ENCODE assay signal across 8 cellular contexts in the genomic region with DNA sequence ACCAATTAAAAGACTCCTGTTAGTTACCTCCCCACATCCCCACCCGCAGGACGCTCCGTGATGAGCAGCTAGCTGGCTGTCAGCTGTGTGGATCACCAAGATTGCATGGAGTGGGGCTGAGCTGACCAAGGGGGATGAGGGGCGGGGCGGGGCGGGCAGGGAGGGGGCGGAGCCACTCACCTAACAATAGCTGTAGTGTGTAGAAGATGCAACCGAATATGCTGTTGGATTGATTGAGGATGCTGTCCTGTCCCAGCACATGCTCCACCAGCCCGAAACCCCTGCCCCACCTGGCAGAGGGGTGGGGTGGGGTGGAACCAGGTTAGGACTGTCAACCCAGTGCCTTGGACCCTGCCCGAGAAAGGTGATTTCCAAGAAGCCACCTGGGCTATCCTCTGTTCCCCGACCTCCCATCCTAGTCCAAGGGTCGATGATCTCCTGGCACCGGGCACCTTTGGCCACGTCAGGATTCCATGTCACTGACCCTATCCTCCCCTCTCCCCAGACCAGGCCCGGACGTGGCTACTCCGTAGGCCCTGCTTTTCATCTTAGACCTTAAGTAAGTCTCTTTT. TPM values are rescaled to one million over a fixed set of nuclear protein-coding genes. Genes with fewer than 3 reads are reported as not detected.
DNase-seq lines count a peak whose midpoint lies in the region; ATAC-seq and TF ChIP-seq lines count a peak whose summit lies in the region.

No MANE protein-coding gene starts in this region.

- no peak for TF ChIP-seq CTCF in heart right ventricle (IDR thresholded peaks at IDR 0.05)
- TF ChIP-seq CTCF in PC-3 (conservative IDR thresholded peaks at IDR 0.05; ENCODE audit: low read depth, low read length) = no peak
- TF ChIP-seq CTCF in coronary artery (IDR thresholded peaks at IDR 0.05) = no peak

- no peaks in the 10 kb centered on the region for H3K27me3 ChIP-seq in heart right ventricle
- no peaks in the 10 kb centered on the region for H3K27me3 ChIP-seq in PC-3 (ENCODE audit: low read length)

- peaks cover 23% of the 10 kb centered on the region for H3K79me2 ChIP-seq in PC-3 (ENCODE audit: low read length)

- DNase-seq in heart right ventricle (no peak), Right ventricle myocardium superior (no peak), PC-3 (peak; percentile 54), coronary artery (ENCODE audit: low spot score) (no peak), myocyte (ENCODE audit: low read depth) (peak; percentile 76), DMS153 (lab: John Stamatoyannopoulos, UW) (no peak), NCI-H2081 treated with DMSO at 0.1 percent for 48 hours (lab: John Stamatoyannopoulos, UW) (no peak)

- TSS peak; percentile 20 for BruUV-seq in PC-3 (replicated peaks; lab: Mats Ljungman, UMichigan)

- intact Hi-C loops in heart right ventricle (cut with DNase I) (loop anchor here in 2 of 10 donors (5.0 kb wide), 2 partner anchors 61 to 111 kb away; a partner anchor contains a TSS), Right ventricle myocardium superior (cut with DNase I) (no loop called here), PC-3 (cut with micrococcal nuclease) (loop anchor here (5.0 kb wide), 1 partner anchor 774 kb away; no protein-coding TSS in a partner anchor)

- peak overlapping the region; percentile 93 for H3K4me2 ChIP-seq in PC-3 (ENCODE audit: low read length)

- peak overlapping the region; percentile 59; the same call in 1 of the 2 replicates for H2AFZ ChIP-seq in PC-3 (ENCODE audit: low read length)

- CTCF ChIA-PET in PC-3 (lab: Charles Lee) = interaction anchor here (0.6 to 0.7 kb wide), 2 partner anchors 36 to 108 kb away, joined by 3 to 4 read pairs; a partner anchor contains a TSS

- ATAC-seq in heart right ventricle (no peak), Right ventricle myocardium superior (ENCODE audit: poor library complexity) (no peak), PC-3 (peak; percentile 21), HG03442 (IDR thresholded peaks at IDR 0.05; ENCODE audit: unreplicated experiment) (no peak)

- H3K36me3 ChIP-seq in heart right ventricle (peaks cover 0 to 44% (median 11%) of the 10 kb centered on the region in 9 donors), PC-3 (ENCODE audit: low read depth, low read length) (peaks cover 3% of the 10 kb centered on the region; the same call in 1 of the 2 replicates)

- no peaks in the 10 kb centered on the region for H3F3A ChIP-seq in PC-3 (ENCODE audit: low read length, unreplicated experiment)

- H3K27ac ChIP-seq in heart right ventricle (peak overlapping the region in 1 of 10 donors; percentile 93), PC-3 (ENCODE audit: low read length) (no peak overlapping the region), coronary artery (peak overlapping the region in 1 of 2 donors; percentile 40)

- H4K20me1 ChIP-seq in PC-3 (ENCODE audit: low read length) = peaks cover 5% of the 10 kb centered on the region; the same call in 1 of the 2 replicates

- no peaks in the 10 kb centered on the region for H3K9me2 ChIP-seq in PC-3 (replicated peaks; ENCODE audit: low read length)

- peaks cover 0 to 30% (median 20%) of the 10 kb centered on the region in 9 donors for H3K4me1 ChIP-seq in heart right ventricle
- H3K4me1 ChIP-seq in PC-3 (ENCODE audit: insufficient read depth, low read length) = peaks cover 7% of the 10 kb centered on the region; the same call in 1 of the 2 replicates

- POLR2A ChIA-PET in PC-3 (lab: Charles Lee; ENCODE audit: unreplicated experiment) = no interaction called here

- peak overlapping the region; percentile 90; the same call in 1 of the 2 replicates for H3K9ac ChIP-seq in PC-3 (ENCODE audit: low read length)

- WGBS in heart right ventricle, 2 donors = 37 to 50% methylated on average over 17 of the region's 17 CpGs

- H3K9me3 ChIP-seq in heart right ventricle (no peaks in the 10 kb centered on the region), PC-3 (ENCODE audit: low read length) (no peaks in the 10 kb centered on the region)

- H3K4me3 ChIP-seq in heart right ventricle (peak overlapping the region in 9 of 10 donors; percentile 76 to 98 (median 92)), PC-3 (ENCODE audit: low read length) (peak overlapping the region; percentile 98), coronary artery (peak overlapping the region; percentile 93)

RNA-seq across cellular contexts. Expression of a gene that starts 1.4 kb away (rescaled TPM):
- total RNA-seq in heart right ventricle = 10 to 100 TPM; 27.0 to 68.1 (median 31.8) TPM
- 100 to 1,000 TPM in 1 of 2 donors, 10 to 100 TPM in 1; 46.2 to 139 TPM for polyA plus RNA-seq in heart right ventricle
- 40.0 TPM for total RNA-seq in Right ventricle myocardium superior
- 105 and 127 TPM in 2 replicates for total RNA-seq in PC-3 (2014; rRNA removed)
- 143 and 171 TPM in 2 replicates for total RNA-seq in myocyte
- 313 TPM for polyA plus RNA-seq in myocyte (2012)

RNA-seq across cellular contexts. Expression of a gene that starts 4.5 kb away (rescaled TPM):
- 1 to 10 TPM in 1 of 10 donors, under 1 TPM in 9; 0.21 to 1.4 (median 0.50) TPM for total RNA-seq in heart right ventricle
- 1 to 10 TPM in 1 of 2 donors, under 1 TPM in 1; 0.46 to 2.9 TPM for polyA plus RNA-seq in heart right ventricle
- 0.81 TPM for total RNA-seq in Right ventricle myocardium superior
- 3.8 and 5.8 TPM in 2 replicates for total RNA-seq in PC-3 (2014; rRNA removed)
- total RNA-seq in myocyte = 3.9 and 4.1 TPM in 2 replicates
- 1.7 TPM for polyA plus RNA-seq in myocyte (2012)

RNA-seq across cellular contexts. Expression of a gene that starts 15.0 kb away (rescaled TPM):
- total RNA-seq in heart right ventricle (10 to 100 TPM; 62.8 to 90.9 (median 74.7) TPM), Right ventricle myocardium superior (84.3 TPM), PC-3 (2014; rRNA removed) (47.7 and 69.1 TPM in 2 replicates), myocyte (158 and 239 TPM in 2 replicates)
- polyA plus RNA-seq in heart right ventricle = 10 to 100 TPM; 26.1 to 57.2 TPM
- polyA plus RNA-seq in myocyte (2012) = 96.3 TPM

RNA-seq across cellular contexts. Expression of a gene that starts 19.0 kb away (rescaled TPM):
- total RNA-seq in heart right ventricle (10 to 100 TPM in 3 of 10 donors, 1 to 10 TPM in 7; 7.5 to 12.0 (median 8.7) TPM), Right ventricle myocardium superior (8.3 TPM), PC-3 (2014; rRNA removed) (5.5 and 8.5 TPM in 2 replicates), myocyte (17.6 and 29.6 TPM in 2 replicates)
- polyA plus RNA-seq in heart right ventricle = 1 to 10 TPM; 2.7 to 7.6 TPM
- 13.2 TPM for polyA plus RNA-seq in myocyte (2012)

RNA-seq across cellular contexts. Expression of a gene that starts 19.2 kb away (rescaled TPM):
- total RNA-seq in heart right ventricle = 1 to 10 TPM; 3.6 to 8.2 (median 4.5) TPM
- 1 to 10 TPM; 7.2 to 7.6 TPM for polyA plus RNA-seq in heart right ventricle
- 4.4 TPM for total RNA-seq in Right ventricle myocardium superior
- 15.6 and 19.2 TPM in 2 replicates for total RNA-seq in PC-3 (2014; rRNA removed)
- total RNA-seq in myocyte = 45.4 and 65.3 TPM in 2 replicates
- 56.4 TPM for polyA plus RNA-seq in myocyte (2012)

Comparison
In these comparisons a context has a peak if more than half of its experiments do, and no peak if none do; other contexts are left out.
1. DNase-seq: peak in PC-3 (single experiment) and myocyte (single experiment); none in heart right ventricle (0 of 2), Right ventricle myocardium superior (single experiment), coronary artery (single experiment), DMS153 (single experiment) and NCI-H2081 treated with DMSO at 0.1 percent for 48 hours (single experiment).
2. Peak in every context shown above with its lines, with median percentiles within 50 percentile points of each other: H3K4me3 ChIP-seq.